14 cellular contexts compared by ENCODE assay signal in genomic region chr19:33557720-33558119, GRCh38. TPM values are rescaled to one million over a fixed set of nuclear protein-coding genes. Genes with fewer than 3 reads are reported as not detected.
DNase-seq lines count a peak whose midpoint lies in the region; ATAC-seq and TF ChIP-seq lines count a peak whose summit lies in the region.
"Had no signal": no experiment of that assay in that cellular context is flagged by ENCODE, and none has a peak within 500 bp of the region (broad histone marks: within the 10 kb centered on the region; RNA-seq: fewer than 3 reads in every experiment).

No MANE protein-coding gene starts in this region.

- H3K4me1 Mint-ChIP-seq in activated CD8-positive, alpha-beta T cell treated with anti-CD3 and anti-CD28 coated beads for 36 hours (ENCODE audit: low read depth): no peaks in the 10 kb centered on the region
- H3K4me1 Mint-ChIP-seq: CD4-positive, CD25-positive, alpha-beta regulatory T cell had no signal

- H3K4me3 Mint-ChIP-seq in activated CD8-positive, alpha-beta T cell treated with anti-CD3 and anti-CD28 coated beads for 36 hours: no peak overlapping the region
- H3K4me3 Mint-ChIP-seq: CD4-positive, CD25-positive, alpha-beta regulatory T cell; GM23338; H9 had no signal

- H3K36me3 Mint-ChIP-seq in activated CD8-positive, alpha-beta T cell treated with anti-CD3 and anti-CD28 coated beads for 36 hours (ENCODE audit: low read depth): no peaks in the 10 kb centered on the region
- H3K36me3 Mint-ChIP-seq: CD4-positive, CD25-positive, alpha-beta regulatory T cell had no signal

- no peak for TF ChIP-seq CTCF in activated CD8-positive, alpha-beta T cell treated with anti-CD3 and anti-CD28 coated beads for 36 hours (IDR thresholded peaks at IDR 0.05)

- peaks cover 7% of the 10 kb centered on the region for H3K27me3 Mint-ChIP-seq in activated CD8-positive, alpha-beta T cell treated with anti-CD3 and anti-CD28 coated beads for 36 hours
- H3K27me3 Mint-ChIP-seq: CD4-positive, CD25-positive, alpha-beta regulatory T cell had no signal

- H3K27ac Mint-ChIP-seq in activated CD8-positive, alpha-beta T cell treated with anti-CD3 and anti-CD28 coated beads for 36 hours: no peak overlapping the region
- H3K27ac Mint-ChIP-seq: CD4-positive, CD25-positive, alpha-beta regulatory T cell; GM23338; H9 had no signal

- H3K9me3 Mint-ChIP-seq in activated CD8-positive, alpha-beta T cell treated with anti-CD3 and anti-CD28 coated beads for 36 hours: no peaks in the 10 kb centered on the region
- H3K9me3 Mint-ChIP-seq: GM23338, H9 had no signal

- ATAC-seq in activated CD8-positive, alpha-beta T cell treated with anti-CD3 and anti-CD28 coated beads for 36 hours: no peak
- ATAC-seq: GM23338, HepG2 had no signal

- intact Hi-C loops in activated CD8-positive, alpha-beta T cell treated with anti-CD3 and anti-CD28 coated beads for 36 hours (cut with micrococcal nuclease): no loop called here

- POLR2A ChIA-PET in activated CD8-positive, alpha-beta T cell treated with anti-CD3 and anti-CD28 coated beads for 36 hours (lab: Charles Lee): no interaction called here
- POLR2A ChIA-PET in HEK293T (lab: Yijun Ruan, JAX): no interaction called here

- DNase-seq in activated effector memory CD4-positive, alpha-beta T cell treated with anti-CD3 and anti-CD28 coated beads, Interleukin-2, amount 50 U/mL, for 16 hours: peak; percentile 21
- no peak for DNase-seq in activated effector memory CD4-positive, alpha-beta T cell treated with Interleukin-2 at 50 U/mL for 16 hours
- DNase-seq in cerebellum (ENCODE audit: low spot score) (peak; percentile 41), retina (peak; percentile 9), HEK293T (ENCODE audit: extremely low spot score) (no peak), activated gamma-delta T cell (lab: John Stamatoyannopoulos, UW) (no peak), kidney glomerular epithelial cell (lab: John Stamatoyannopoulos, UW) (no peak)
- no peak for DNase-seq in activated CD8-positive, alpha-beta T cell treated with anti-CD3 and anti-CD28 coated beads for 36 hours
- DNase-seq: ACHN; CD4-positive, CD25-positive, alpha-beta regulatory T cell; DMS79; H9 had no signal

- CTCF ChIA-PET in activated CD8-positive, alpha-beta T cell treated with anti-CD3 and anti-CD28 coated beads for 36 hours (lab: Charles Lee): no interaction called here
- CTCF ChIA-PET in HEK293T (lab: Yijun Ruan, JAX): no interaction called here

TF ChIP-seq in HEK293T, 16 proteins besides CTCF, POLR2A, EP300 and RAD21:
- TF ChIP-seq FOXA1 (IDR thresholded peaks at IDR 0.05) (no peak), L3MBTL2 (conservative IDR thresholded peaks at IDR 0.05) (no peak), SUZ12 (IDR thresholded peaks at IDR 0.05) (no peak), ZNF384 (IDR thresholded peaks at IDR 0.05) (no peak), SP1 (IDR thresholded peaks at IDR 0.05) (no peak), TARDBP (IDR thresholded peaks at IDR 0.05) (no peak), NFRKB (IDR thresholded peaks at IDR 0.05) (no peak), CTBP1 (IDR thresholded peaks at IDR 0.05; ENCODE audit: borderline replicate concordance) (no peak), ELF4 (IDR thresholded peaks at IDR 0.05) (no peak)
- TF ChIP-seq, protein P1, sequence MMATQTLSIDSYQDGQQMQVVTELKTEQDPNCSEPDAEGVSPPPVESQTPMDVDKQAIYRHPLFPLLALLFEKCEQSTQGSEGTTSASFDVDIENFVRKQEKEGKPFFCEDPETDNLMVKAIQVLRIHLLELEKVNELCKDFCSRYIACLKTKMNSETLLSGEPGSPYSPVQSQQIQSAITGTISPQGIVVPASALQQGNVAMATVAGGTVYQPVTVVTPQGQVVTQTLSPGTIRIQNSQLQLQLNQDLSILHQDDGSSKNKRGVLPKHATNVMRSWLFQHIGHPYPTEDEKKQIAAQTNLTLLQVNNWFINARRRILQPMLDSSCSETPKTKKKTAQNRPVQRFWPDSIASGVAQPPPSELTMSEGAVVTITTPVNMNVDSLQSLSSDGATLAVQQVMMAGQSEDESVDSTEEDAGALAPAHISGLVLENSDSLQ (IDR thresholded peaks at IDR 0.05): no peak

RNA-seq across cellular contexts. Expression of gene PEPD, which starts 36.1 kb away (rescaled TPM):
- total RNA-seq in cerebellum: 24.6 TPM
- 10 to 100 TPM; 32.6 to 34.6 TPM for total RNA-seq in activated CD8-positive, alpha-beta T cell treated with anti-CD3 and anti-CD28 coated beads for 36 hours

Comparison
In these comparisons a context has a peak if more than half of its experiments do, and no peak if none do; other contexts are left out.
1. DNase-seq: peak in activated effector memory CD4-positive, alpha-beta T cell treated with anti-CD3 and anti-CD28 coated beads, Interleukin-2, amount 50 U/mL, for 16 hours (single experiment), cerebellum (single experiment) and retina (single experiment); none in activated effector memory CD4-positive, alpha-beta T cell treated with Interleukin-2 at 50 U/mL for 16 hours (single experiment), activated CD8-positive, alpha-beta T cell treated with anti-CD3 and anti-CD28 coated beads for 36 hours (single experiment), HEK293T (single experiment), activated gamma-delta T cell (single experiment) and kidney glomerular epithelial cell (single experiment).